In genomic region chr11:105609341-105609781, GRCh38 we compare ENCODE assay signal across 8 cellular contexts. TPM values are rescaled to one million over a fixed set of nuclear protein-coding genes. Genes with fewer than 3 reads are reported as not detected.
DNase-seq lines count a peak whose midpoint lies in the region; ATAC-seq and TF ChIP-seq lines count a peak whose summit lies in the region.

No MANE protein-coding gene starts in this region.

- intact Hi-C loops in body of pancreas (cut with DNase I) = no loop called here

- peak overlapping the region; percentile 81 to 84 for H3K4me3 Mint-ChIP-seq in activated T-cell treated with anti-CD3 and anti-CD28 coated beads, Interleukin-2, amount 50 U/mL, for 72 hours
- H3K4me3 Mint-ChIP-seq in memory B cell = no peak overlapping the region

- peaks cover 66% of the 10 kb centered on the region for H3K27me3 Mint-ChIP-seq in activated T-cell treated with anti-CD3 and anti-CD28 coated beads, Interleukin-2, amount 50 U/mL, for 72 hours (ENCODE audit: low read depth)
- H3K27me3 Mint-ChIP-seq in memory B cell = peaks cover 15% of the 10 kb centered on the region

- CTCF ChIA-PET in HEK293T (lab: Yijun Ruan, JAX) = no interaction called here

- H3K9me3 Mint-ChIP-seq in activated T-cell treated with anti-CD3 and anti-CD28 coated beads, Interleukin-2, amount 50 U/mL, for 72 hours = peaks cover 0 to 3% of the 10 kb centered on the region in 2 donors
- H3K9me3 Mint-ChIP-seq in memory B cell = peaks cover 4% of the 10 kb centered on the region

- peaks cover 17% of the 10 kb centered on the region for H3K4me1 Mint-ChIP-seq in activated T-cell treated with anti-CD3 and anti-CD28 coated beads, Interleukin-2, amount 50 U/mL, for 72 hours (ENCODE audit: low read depth)
- peaks cover 2% of the 10 kb centered on the region for H3K4me1 Mint-ChIP-seq in memory B cell

- DNase-seq in activated T-cell treated with anti-CD3 and anti-CD28 coated beads, Interleukin-2, amount 50 U/mL, for 72 hours = peak; percentile 3 to 6
- DNase-seq in activated T-cell treated with anti-CD3 and anti-CD28 coated beads, Interleukin-2, amount 50 U/mL, for 1 hour = no peak
- peak; percentile 23 for DNase-seq in HEK293T (ENCODE audit: extremely low spot score)
- DNase-seq in NCI-H146 (lab: John Stamatoyannopoulos, UW) = peak; percentile 48
- peak in 2 of 4 donors; percentile 16 to 20 for DNase-seq in body of pancreas
- no peak for DNase-seq in memory B cell (ENCODE audit: low spot score in 2 of 2)
- no peak for DNase-seq in GF-D8 (lab: John Stamatoyannopoulos, UW)
- DNase-seq in SIG-M5 treated with dmso at 0.1 percent for 504 hours (lab: John Stamatoyannopoulos, UW; ENCODE audit: unreplicated experiment) = no peak

- no peaks in the 10 kb centered on the region for H3K9me3 ChIP-seq in body of pancreas

- POLR2A ChIA-PET in HEK293T (lab: Yijun Ruan, JAX) = no interaction called here

- peak in 6 of 7 experiments; percentile 7 to 38 (median 31) for TF ChIP-seq CTCF in body of pancreas (IDR thresholded peaks at IDR 0.05)

- WGBS in body of pancreas, 2 donors = 4 to 15% methylated on average over 7 of the region's 7 CpGs

- H3K27ac Mint-ChIP-seq in activated T-cell treated with anti-CD3 and anti-CD28 coated beads, Interleukin-2, amount 50 U/mL, for 72 hours = no peak overlapping the region
- no peak overlapping the region for H3K27ac Mint-ChIP-seq in memory B cell

- peaks cover 0 to 32% of the 10 kb centered on the region in 2 donors for H3K27me3 ChIP-seq in body of pancreas

- H3K36me3 ChIP-seq in body of pancreas (replicated peaks in 1 of 2; ENCODE audit: insufficient read depth in 1 of 2, low read depth in 2 of 2) = no peaks in the 10 kb centered on the region

- H3K4me1 ChIP-seq in body of pancreas = peaks cover 21% of the 10 kb centered on the region

- no peak overlapping the region for H3K4me3 ChIP-seq in body of pancreas

- no peaks in the 10 kb centered on the region for H3K36me3 Mint-ChIP-seq in activated T-cell treated with anti-CD3 and anti-CD28 coated beads, Interleukin-2, amount 50 U/mL, for 72 hours (ENCODE audit: insufficient read depth in 2 of 2)
- H3K36me3 Mint-ChIP-seq in memory B cell = peaks cover 2% of the 10 kb centered on the region

- TF ChIP-seq POLR2A in body of pancreas (IDR thresholded peaks at IDR 0.05) = no peak

- no peak overlapping the region for H3K27ac ChIP-seq in body of pancreas

- ATAC-seq in activated T-cell treated with anti-CD3 and anti-CD28 coated beads, Interleukin-2, amount 50 U/mL, for 72 hours (replicated peaks in 1 of 2) = peak; percentile 51 to 59
- ATAC-seq in body of pancreas = peak; percentile 69
- peak; percentile 32 for ATAC-seq in memory B cell (ENCODE audit: low read depth)

TF ChIP-seq in HEK293T, 16 proteins besides CTCF, POLR2A, EP300 and RAD21:
- TF ChIP-seq FOXM1 (IDR thresholded peaks at IDR 0.05; ENCODE audit: borderline replicate concordance) = no peak

RNA-seq across cellular contexts. Expression of gene GRIA4, which starts 0.5 kb away (rescaled TPM):
- total RNA-seq in activated T-cell treated with anti-CD3 and anti-CD28 coated beads, Interleukin-2, amount 50 U/mL, for 72 hours = not detected
- under 1 TPM in 1 of 2 donors, not detected in 1; 0.26 TPM for total RNA-seq in body of pancreas

Comparison
In these comparisons a context has a peak if more than half of its experiments do, and no peak if none do; other contexts are left out.
1. DNase-seq: peak in activated T-cell treated with anti-CD3 and anti-CD28 coated beads, Interleukin-2, amount 50 U/mL, for 72 hours (2 of 2), HEK293T (single experiment) and NCI-H146 (single experiment); none in activated T-cell treated with anti-CD3 and anti-CD28 coated beads, Interleukin-2, amount 50 U/mL, for 1 hour (single experiment), memory B cell (0 of 2), GF-D8 (single experiment) and SIG-M5 treated with dmso at 0.1 percent for 504 hours (single experiment).
2. Peak in every context shown above with its lines, with median percentiles within 50 percentile points of each other: ATAC-seq.